In genomic region chr2:118850901-118851268, GRCh38 we compare ENCODE assay signal across 13 cellular contexts. TPM values are rescaled to one million over a fixed set of nuclear protein-coding genes. Genes with fewer than 3 reads are reported as not detected.
A peak's percentile ranks its signal among the peaks of the same experiment; 100 is the strongest.
DNase-seq lines count a peak whose midpoint lies in the region; ATAC-seq and TF ChIP-seq lines count a peak whose summit lies in the region.
"Had no signal": no experiment of that assay in that cellular context is flagged by ENCODE, and none has a peak within 500 bp of the region (broad histone marks: within the 10 kb centered on the region; RNA-seq: fewer than 3 reads in every experiment).

No MANE protein-coding gene starts in this region.

- H3K27me3 Mint-ChIP-seq in activated CD8-positive, alpha-beta memory T cell treated with anti-CD3 and anti-CD28 coated beads, Interleukin-2, amount 10 ng/mL, durations not matched to agents 7 days and 5 days: peaks cover 85% of the 10 kb centered on the region
- H3K27me3 Mint-ChIP-seq in IgD-negative memory B cell: peaks cover 63% of the 10 kb centered on the region
- H3K27me3 Mint-ChIP-seq in neural crest cell (ENCODE audit: low read depth): peaks cover 97% of the 10 kb centered on the region
- H3K27me3 Mint-ChIP-seq in type B pancreatic cell: peaks cover 92% of the 10 kb centered on the region

- TF ChIP-seq CTCF in neural crest cell (conservative IDR thresholded peaks at IDR 0.05) (no peak), type B pancreatic cell (conservative IDR thresholded peaks at IDR 0.05) (no peak)

- H3K36me3 Mint-ChIP-seq in activated CD8-positive, alpha-beta memory T cell treated with anti-CD3 and anti-CD28 coated beads, Interleukin-2, amount 10 ng/mL, durations not matched to agents 7 days and 5 days: peaks cover 6% of the 10 kb centered on the region
- H3K36me3 Mint-ChIP-seq in IgD-negative memory B cell: no peaks in the 10 kb centered on the region
- peaks cover 7% of the 10 kb centered on the region for H3K36me3 Mint-ChIP-seq in neural crest cell (ENCODE audit: low read depth)
- no peaks in the 10 kb centered on the region for H3K36me3 Mint-ChIP-seq in type B pancreatic cell

- DNase-seq in activated CD8-positive, alpha-beta memory T cell treated with anti-CD3 and anti-CD28 coated beads, Interleukin-2, amount 10 ng/mL, durations not matched to agents 7 days and 5 days: no peak
- DNase-seq in activated CD8-positive, alpha-beta memory T cell treated with anti-CD3 and anti-CD28 coated beads for 24 hours: no peak
- DNase-seq in neural crest cell (ENCODE audit: low read depth, low spot score): no peak
- DNase-seq in type B pancreatic cell (ENCODE audit: extremely low spot score, unreplicated experiment): no peak
- DNase-seq in DMS 273 treated with DMSO at 0.1 percent for 48 hours (lab: John Stamatoyannopoulos, UW): no peak
- DNase-seq: AML-193; DMS53; NCI-H345; NCI-H69; NK-92 treated with Interleukin-12 subunit alpha and Interleukin-12 subunit beta, amount 100 ng/mL, for 24 hours had no signal

- H3K4me3 Mint-ChIP-seq in activated CD8-positive, alpha-beta memory T cell treated with anti-CD3 and anti-CD28 coated beads, Interleukin-2, amount 10 ng/mL, durations not matched to agents 7 days and 5 days: no peak overlapping the region
- H3K4me3 Mint-ChIP-seq in IgD-negative memory B cell (peak overlapping the region in 1 of 4 donors; percentile 46), neural crest cell (peak overlapping the region; percentile 33), type B pancreatic cell (peak overlapping the region; percentile 68)

- H3K27ac Mint-ChIP-seq in activated CD8-positive, alpha-beta memory T cell treated with anti-CD3 and anti-CD28 coated beads, Interleukin-2, amount 10 ng/mL, durations not matched to agents 7 days and 5 days: peak overlapping the region; percentile 27
- H3K27ac Mint-ChIP-seq in IgD-negative memory B cell: peak overlapping the region; percentile 39 to 90 (median 52)
- H3K27ac Mint-ChIP-seq in neural crest cell (ENCODE audit: unreplicated experiment): peak overlapping the region; percentile 68
- peak overlapping the region; percentile 33 for H3K27ac Mint-ChIP-seq in type B pancreatic cell

- no peak for ATAC-seq in activated CD8-positive, alpha-beta memory T cell treated with anti-CD3 and anti-CD28 coated beads, Interleukin-2, amount 10 ng/mL, durations not matched to agents 7 days and 5 days
- no peak for ATAC-seq in HG03095 (IDR thresholded peaks at IDR 0.05; ENCODE audit: unreplicated experiment)
- ATAC-seq: K562 had no signal

- H3K9me3 Mint-ChIP-seq in activated CD8-positive, alpha-beta memory T cell treated with anti-CD3 and anti-CD28 coated beads, Interleukin-2, amount 10 ng/mL, durations not matched to agents 7 days and 5 days (ENCODE audit: low read depth): no peaks in the 10 kb centered on the region
- H3K9me3 Mint-ChIP-seq in IgD-negative memory B cell (peaks cover 0 to 6% (median 0%) of the 10 kb centered on the region in 3 donors), neural crest cell (no peaks in the 10 kb centered on the region), type B pancreatic cell (no peaks in the 10 kb centered on the region)

- peaks cover 9% of the 10 kb centered on the region for H3K4me1 Mint-ChIP-seq in activated CD8-positive, alpha-beta memory T cell treated with anti-CD3 and anti-CD28 coated beads, Interleukin-2, amount 10 ng/mL, durations not matched to agents 7 days and 5 days
- H3K4me1 Mint-ChIP-seq in IgD-negative memory B cell (peaks cover under 1 to 9% (median 4%) of the 10 kb centered on the region in 3 donors), neural crest cell (peaks cover 29% of the 10 kb centered on the region), type B pancreatic cell (ENCODE audit: unreplicated experiment) (peaks cover 6% of the 10 kb centered on the region)

- CTCF ChIA-PET in activated CD8-positive, alpha-beta memory T cell treated with anti-CD3 and anti-CD28 coated beads, Interleukin-2, amount 10 ng/mL, durations not matched to agents 7 days and 5 days (lab: Charles Lee): no interaction called here

RNA-seq across cellular contexts. Expression of gene EN1, which starts 3.4 kb away (rescaled TPM):
- not detected for total RNA-seq in activated CD8-positive, alpha-beta memory T cell treated with anti-CD3 and anti-CD28 coated beads, Interleukin-2, amount 10 ng/mL, durations not matched to agents 7 days and 5 days
- not detected for polyA plus RNA-seq in IgD-negative memory B cell
- total RNA-seq in neural crest cell (12.6 and 13.9 TPM in 2 replicates), type B pancreatic cell (ENCODE audit: low replicate concordance) (0.57 and 2.7 TPM in 2 replicates)
